Comparison of ENCODE assay signal across 1 cellular context in the genomic region with DNA sequence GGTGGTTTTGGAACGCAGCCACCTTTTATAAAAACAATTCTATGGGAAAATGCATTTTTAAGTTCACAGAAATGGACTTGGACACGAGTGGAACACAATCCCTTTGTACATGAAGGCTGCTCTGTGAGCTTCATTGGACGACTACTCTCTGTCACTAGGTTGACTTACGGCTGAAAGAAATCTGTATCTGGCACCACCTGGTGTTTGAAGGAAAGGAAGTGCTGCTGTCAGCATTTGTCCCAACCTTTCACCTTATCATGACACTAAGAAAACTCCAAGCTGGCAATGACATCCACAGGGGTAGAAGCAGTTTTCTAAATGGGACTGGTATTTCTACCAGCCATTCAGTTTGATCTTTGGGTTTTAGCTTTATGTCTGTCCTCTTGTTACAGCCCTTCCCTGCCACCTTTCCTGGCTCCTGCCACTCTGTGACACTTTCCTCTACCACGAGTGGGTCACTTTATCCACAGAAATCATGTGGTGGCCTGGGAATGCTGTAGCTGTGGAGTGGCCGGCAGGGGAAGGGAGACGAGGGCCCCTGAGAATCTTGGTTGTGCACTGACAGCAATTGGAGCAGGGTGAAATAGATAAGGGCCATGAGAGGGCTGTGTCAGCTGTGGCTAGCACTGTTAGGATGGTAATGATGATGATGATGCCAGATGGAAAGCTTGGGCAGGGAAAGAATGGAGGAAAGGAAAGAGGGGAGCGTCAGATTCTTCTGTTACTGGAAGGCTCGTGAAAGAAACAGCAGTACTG.
TF ChIP-seq lines count a peak whose summit lies in the region.

No MANE protein-coding gene starts in this region.

TF ChIP-seq in GM23338, 12 proteins besides CTCF, POLR2A, EP300 and RAD21 (continued from another document):
- TF ChIP-seq, protein P1, sequence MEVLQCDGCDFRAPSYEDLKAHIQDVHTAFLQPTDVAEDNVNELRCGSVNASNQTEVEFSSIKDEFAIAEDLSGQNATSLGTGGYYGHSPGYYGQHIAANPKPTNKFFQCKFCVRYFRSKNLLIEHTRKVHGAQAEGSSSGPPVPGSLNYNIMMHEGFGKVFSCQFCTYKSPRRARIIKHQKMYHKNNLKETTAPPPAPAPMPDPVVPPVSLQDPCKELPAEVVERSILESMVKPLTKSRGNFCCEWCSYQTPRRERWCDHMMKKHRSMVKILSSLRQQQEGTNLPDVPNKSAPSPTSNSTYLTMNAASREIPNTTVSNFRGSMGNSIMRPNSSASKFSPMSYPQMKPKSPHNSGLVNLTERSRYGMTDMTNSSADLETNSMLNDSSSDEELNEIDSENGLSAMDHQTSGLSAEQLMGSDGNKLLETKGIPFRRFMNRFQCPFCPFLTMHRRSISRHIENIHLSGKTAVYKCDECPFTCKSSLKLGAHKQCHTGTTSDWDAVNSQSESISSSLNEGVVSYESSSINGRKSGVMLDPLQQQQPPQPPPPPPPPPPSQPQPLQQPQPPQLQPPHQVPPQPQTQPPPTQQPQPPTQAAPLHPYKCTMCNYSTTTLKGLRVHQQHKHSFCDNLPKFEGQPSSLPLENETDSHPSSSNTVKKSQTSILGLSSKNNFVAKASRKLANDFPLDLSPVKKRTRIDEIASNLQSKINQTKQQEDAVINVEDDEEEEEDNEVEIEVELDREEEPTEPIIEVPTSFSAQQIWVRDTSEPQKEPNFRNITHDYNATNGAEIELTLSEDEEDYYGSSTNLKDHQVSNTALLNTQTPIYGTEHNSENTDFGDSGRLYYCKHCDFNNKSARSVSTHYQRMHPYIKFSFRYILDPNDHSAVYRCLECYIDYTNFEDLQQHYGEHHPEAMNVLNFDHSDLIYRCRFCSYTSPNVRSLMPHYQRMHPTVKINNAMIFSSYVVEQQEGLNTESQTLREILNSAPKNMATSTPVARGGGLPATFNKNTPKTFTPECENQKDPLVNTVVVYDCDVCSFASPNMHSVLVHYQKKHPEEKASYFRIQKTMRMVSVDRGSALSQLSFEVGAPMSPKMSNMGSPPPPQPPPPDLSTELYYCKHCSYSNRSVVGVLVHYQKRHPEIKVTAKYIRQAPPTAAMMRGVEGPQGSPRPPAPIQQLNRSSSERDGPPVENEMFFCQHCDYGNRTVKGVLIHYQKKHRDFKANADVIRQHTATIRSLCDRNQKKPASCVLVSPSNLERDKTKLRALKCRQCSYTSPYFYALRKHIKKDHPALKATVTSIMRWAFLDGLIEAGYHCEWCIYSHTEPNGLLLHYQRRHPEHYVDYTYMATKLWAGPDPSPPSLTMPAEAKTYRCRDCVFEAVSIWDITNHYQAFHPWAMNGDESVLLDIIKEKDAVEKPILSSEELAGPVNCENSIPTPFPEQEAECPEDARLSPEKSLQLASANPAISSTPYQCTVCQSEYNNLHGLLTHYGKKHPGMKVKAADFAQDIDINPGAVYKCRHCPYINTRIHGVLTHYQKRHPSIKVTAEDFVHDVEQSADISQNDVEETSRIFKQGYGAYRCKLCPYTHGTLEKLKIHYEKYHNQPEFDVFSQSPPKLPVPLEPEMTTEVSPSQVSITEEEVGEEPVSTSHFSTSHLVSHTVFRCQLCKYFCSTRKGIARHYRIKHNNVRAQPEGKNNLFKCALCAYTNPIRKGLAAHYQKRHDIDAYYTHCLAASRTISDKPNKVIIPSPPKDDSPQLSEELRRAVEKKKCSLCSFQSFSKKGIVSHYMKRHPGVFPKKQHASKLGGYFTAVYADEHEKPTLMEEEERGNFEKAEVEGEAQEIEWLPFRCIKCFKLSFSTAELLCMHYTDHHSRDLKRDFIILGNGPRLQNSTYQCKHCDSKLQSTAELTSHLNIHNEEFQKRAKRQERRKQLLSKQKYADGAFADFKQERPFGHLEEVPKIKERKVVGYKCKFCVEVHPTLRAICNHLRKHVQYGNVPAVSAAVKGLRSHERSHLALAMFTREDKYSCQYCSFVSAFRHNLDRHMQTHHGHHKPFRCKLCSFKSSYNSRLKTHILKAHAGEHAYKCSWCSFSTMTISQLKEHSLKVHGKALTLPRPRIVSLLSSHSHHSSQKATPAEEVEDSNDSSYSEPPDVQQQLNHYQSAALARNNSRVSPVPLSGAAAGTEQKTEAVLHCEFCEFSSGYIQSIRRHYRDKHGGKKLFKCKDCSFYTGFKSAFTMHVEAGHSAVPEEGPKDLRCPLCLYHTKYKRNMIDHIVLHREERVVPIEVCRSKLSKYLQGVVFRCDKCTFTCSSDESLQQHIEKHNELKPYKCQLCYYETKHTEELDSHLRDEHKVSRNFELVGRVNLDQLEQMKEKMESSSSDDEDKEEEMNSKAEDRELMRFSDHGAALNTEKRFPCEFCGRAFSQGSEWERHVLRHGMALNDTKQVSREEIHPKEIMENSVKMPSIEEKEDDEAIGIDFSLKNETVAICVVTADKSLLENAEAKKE (CRISPR knock-in tag; IDR thresholded peaks at IDR 0.05) = no peak
- TF ChIP-seq EZH2phosphoT487 (IDR thresholded peaks at IDR 0.05; ENCODE audit: unreplicated experiment) (no peak), ZNF114 (CRISPR knock-in tag; IDR thresholded peaks at IDR 0.05) (no peak), REST (IDR thresholded peaks at IDR 0.05; ENCODE audit: unreplicated experiment) (no peak), EZH2 (IDR thresholded peaks at IDR 0.05; ENCODE audit: low read depth, unreplicated experiment) (no peak), STAT1 (IDR thresholded peaks at IDR 0.05; ENCODE audit: unreplicated experiment) (no peak)
